In genomic region chr7:143417734-143418378, GRCh38 we compare ENCODE assay signal across 1 cellular context.
TF ChIP-seq lines count a peak whose summit lies in the region.

No MANE protein-coding gene starts in this region.

TF ChIP-seq in endothelial cell of umbilical vein, 7 proteins besides CTCF, POLR2A, EP300 and RAD21:
- TF ChIP-seq JUN (IDR thresholded peaks at IDR 0.05; ENCODE audit: borderline replicate concordance, insufficient read depth, insufficient read length, low read depth) (no peak), FOS (IDR thresholded peaks at IDR 0.05; ENCODE audit: borderline replicate concordance, insufficient read depth, low read length) (peak; percentile 15)
